Comparison of ENCODE assay signal across 21 cellular contexts in the genomic region with DNA sequence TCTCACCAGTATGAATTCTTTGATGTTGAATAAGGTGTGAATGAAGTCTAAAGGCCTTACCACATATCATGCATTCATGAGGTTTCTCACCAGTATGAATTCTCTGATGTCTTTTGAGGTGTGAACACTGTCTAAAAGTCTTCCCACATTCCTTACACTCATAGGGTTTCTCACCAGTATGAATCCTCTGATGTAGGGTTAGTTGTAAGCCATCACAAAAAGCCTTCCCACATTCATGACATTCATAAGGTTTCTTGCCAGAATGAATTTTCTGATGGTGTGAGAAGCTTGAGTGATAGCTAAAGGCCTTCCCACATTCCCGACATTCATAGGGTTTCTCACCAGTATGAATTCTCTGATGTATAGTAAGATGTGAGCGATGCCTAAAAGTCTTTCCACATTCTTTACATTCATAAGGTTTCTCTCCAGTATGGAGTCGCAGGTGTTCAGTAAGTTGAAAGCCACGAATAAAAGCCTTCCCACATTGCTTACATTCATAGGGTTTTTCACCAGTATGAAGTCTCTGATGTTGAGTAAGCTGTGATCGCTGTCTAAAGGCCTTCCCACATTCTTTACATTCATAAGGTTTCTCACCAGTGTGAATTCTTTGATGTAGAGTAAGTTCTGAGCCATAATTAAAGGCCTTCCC. TPM values are rescaled to one million over a fixed set of nuclear protein-coding genes. Genes with fewer than 3 reads are reported as not detected.
A peak's percentile ranks its signal among the peaks of the same experiment; 100 is the strongest.
DNase-seq lines count a peak whose midpoint lies in the region; ATAC-seq, FAIRE-seq and TF ChIP-seq lines count a peak whose summit lies in the region.
"Had no signal": no experiment of that assay in that cellular context is flagged by ENCODE, and none has a peak within 500 bp of the region (broad histone marks: within the 10 kb centered on the region; RNA-seq: fewer than 3 reads in every experiment).

No MANE protein-coding gene starts in this region.

- no peaks in the 10 kb centered on the region for H3K79me2 ChIP-seq in HepG2 (ENCODE audit: insufficient read depth, low read length)

- peaks cover 45 to 70% of the 10 kb centered on the region in 2 donors for H3K9me3 Mint-ChIP-seq in stimulated activated naive CD8-positive, alpha-beta T cell treated with anti-CD3 and anti-CD28 coated beads, Interleukin-15, amount 100 ng/mL, for 72 hours

- no peaks in the 10 kb centered on the region for H3K27me3 ChIP-seq in HepG2 (ENCODE audit: control insufficient read depth in 1 of 2, insufficient read depth in 2 of 2, low read length in 2 of 2)
- H3K27me3 ChIP-seq in right lobe of liver: no peaks in the 10 kb centered on the region
- no peaks in the 10 kb centered on the region for H3K27me3 ChIP-seq in A673 (replicated peaks; ENCODE audit: insufficient read depth, low read depth, low read length, poor library complexity)
- H3K27me3 ChIP-seq: neutrophil, right atrium auricular region, SJSA1, transverse colon had no signal

- H3K9ac ChIP-seq in HepG2 (ENCODE audit: insufficient read depth, low read depth, low read length): no peak overlapping the region

- no peaks in the 10 kb centered on the region for H3K4me1 ChIP-seq in HepG2 (ENCODE audit: insufficient read depth, low read length)
- no peaks in the 10 kb centered on the region for H3K4me1 ChIP-seq in right lobe of liver
- H3K4me1 ChIP-seq in A673 (ENCODE audit: insufficient read depth, low read length, poor library complexity, severe bottlenecking): no peaks in the 10 kb centered on the region
- H3K4me1 ChIP-seq: right atrium auricular region, SJSA1, transverse colon had no signal

- POLR2A ChIA-PET in HepG2 (lab: Yijun Ruan, JAX): no interaction called here
- POLR2A ChIA-PET in A673 (lab: Charles Lee; ENCODE audit: low non-redundant PET): no interaction called here

- H3K4me2 ChIP-seq in HepG2 (ENCODE audit: low read depth, low read length): no peak overlapping the region

- WGBS in HepG2 (ENCODE audit: low lambda C conversion rate): 94% methylated on average over 5 of the region's 5 CpGs
- WGBS in right lobe of liver (ENCODE audit: insufficient coverage, low coverage, low lambda C conversion rate, missing lambda C conversion rate): 97% methylated on average over 5 of the region's 5 CpGs

- DNase-seq in HepG2 (ENCODE audit: low spot score) (no peak), right lobe of liver (no peak), astrocyte of the spinal cord (ENCODE audit: low read depth, low spot score) (peak; percentile 10), fibroblast of peridontal ligament (ENCODE audit: extremely low read depth) (peak; percentile 1), NCI-H1417 treated with DMSO at 0.1 percent for 48 hours (lab: John Stamatoyannopoulos, UW) (no peak), A673 (ENCODE audit: low spot score) (no peak)
- no peak for DNase-seq in stimulated activated naive CD8-positive, alpha-beta T cell treated with anti-CD3 and anti-CD28 coated beads, Interleukin-15, amount 100 ng/mL, for 72 hours
- DNase-seq in activated CD8-positive, alpha-beta memory T cell treated with anti-CD3 and anti-CD28 coated beads for 24 hours: no peak
- DNase-seq: activated naive CD8-positive, alpha-beta T cell treated with anti-CD3 and anti-CD28 coated beads for 36 hours; islet precursor cell; MV-4-11; T-helper 2 cell; transverse colon had no signal

- no peak for TF ChIP-seq CTCF in HepG2 (CRISPR knock-in tag; IDR thresholded peaks at IDR 0.05)
- TF ChIP-seq CTCF in right lobe of liver (IDR thresholded peaks at IDR 0.05): no peak
- TF ChIP-seq CTCF in astrocyte of the spinal cord (IDR thresholded peaks at IDR 0.05; ENCODE audit: low read depth, low read length): no peak
- TF ChIP-seq CTCF in A673 (conservative IDR thresholded peaks at IDR 0.05; ENCODE audit: low read depth, low read length): no peak

- in situ Hi-C loops in HepG2 (cut with HindIII; ENCODE audit: extremely low pct_ligation_motif_present, low pct_unique_long_range_greater_than_20kb) (no loop called here), astrocyte of the spinal cord (cut with HindIII; ENCODE audit: low sequenced_read_pairs) (no loop called here)

- H3K4me1 Mint-ChIP-seq in stimulated activated naive CD8-positive, alpha-beta T cell treated with anti-CD3 and anti-CD28 coated beads, Interleukin-15, amount 100 ng/mL, for 72 hours: no peaks in the 10 kb centered on the region
- H3K4me1 Mint-ChIP-seq: activated naive CD8-positive, alpha-beta T cell treated with anti-CD3 and anti-CD28 coated beads for 36 hours; stimulated activated memory B cell treated with anti-CD40 and anti-IgM and Interleukin-4, amounts not matched to agents 10 μg/mL and 1 μg/mL and 100 μg/mL, for 72 hours had no signal

- H3K27ac Mint-ChIP-seq in stimulated activated naive CD8-positive, alpha-beta T cell treated with anti-CD3 and anti-CD28 coated beads, Interleukin-15, amount 100 ng/mL, for 72 hours: no peak overlapping the region
- H3K27ac Mint-ChIP-seq: activated naive CD8-positive, alpha-beta T cell treated with anti-CD3 and anti-CD28 coated beads for 36 hours; activated T-helper 1 cell treated with anti-CD3 and anti-CD28 coated beads, Interleukin-12 subunit alpha, Interleukin-12 subunit beta, Interleukin-2, Interleukin-4 antibody, amounts not matched to agents 30 ng/mL and 10 ng/mL and 1 ng/mL, durations not matched to agents 14 hours and 24 hours and 36 hours; stimulated activated memory B cell treated with anti-CD40 and anti-IgM and Interleukin-4, amounts not matched to agents 10 μg/mL and 1 μg/mL and 100 μg/mL, for 72 hours had no signal

- CTCF ChIA-PET in HepG2 (lab: Yijun Ruan, JAX; ENCODE audit: low intra/inter-chr PET ratio, low total read pairs): no interaction called here
- CTCF ChIA-PET in A673 (lab: Charles Lee): no interaction called here

- H3K4me3 ChIP-seq in HepG2 (replicated peaks in 1 of 3; ENCODE audit: insufficient read depth in 1 of 3, low read depth in 2 of 3, low read length in 3 of 3): no peak overlapping the region
- no peak overlapping the region for H3K4me3 ChIP-seq in right lobe of liver
- no peak overlapping the region for H3K4me3 ChIP-seq in astrocyte of the spinal cord (ENCODE audit: low read depth, low read length)
- H3K4me3 ChIP-seq in A673 (ENCODE audit: low read depth, low read length, poor library complexity, severe bottlenecking): no peak overlapping the region
- H3K4me3 ChIP-seq: right atrium auricular region, SJSA1, transverse colon had no signal

- no peak for TF ChIP-seq POLR2A in HepG2 (IDR thresholded peaks at IDR 0.05; ENCODE audit: insufficient read depth in 1 of 2, low read depth in 2 of 2, low read length in 2 of 2)
- no peak for TF ChIP-seq POLR2A in right lobe of liver (IDR thresholded peaks at IDR 0.05)

- no peaks in the 10 kb centered on the region for H4K20me1 ChIP-seq in HepG2 (ENCODE audit: insufficient read depth, low read length)

- H3K27ac ChIP-seq in HepG2 (ENCODE audit: extremely low read length, insufficient read depth, low read length) (no peak overlapping the region), right lobe of liver (no peak overlapping the region), A673 (ENCODE audit: low read depth, low read length, poor library complexity, severe bottlenecking) (no peak overlapping the region)
- H3K27ac ChIP-seq: C4-2B, neutrophil, right atrium auricular region, SJSA1, transverse colon had no signal

- ATAC-seq in HepG2: no peak
- no peak for ATAC-seq in right lobe of liver
- ATAC-seq in stimulated activated naive CD8-positive, alpha-beta T cell treated with anti-CD3 and anti-CD28 coated beads, Interleukin-15, amount 100 ng/mL, for 72 hours: no peak
- ATAC-seq: stimulated activated memory B cell treated with anti-CD40 and anti-IgM and Interleukin-4, amounts not matched to agents 10 μg/mL and 1 μg/mL and 100 μg/mL, for 72 hours had no signal

- intact Hi-C loops in HepG2 (cut with micrococcal nuclease; ENCODE audit: unreplicated experiment): no loop called here
- intact Hi-C loops in right lobe of liver (cut with DNase I): no loop called here
- intact Hi-C loops in A673 (cut with micrococcal nuclease; ENCODE audit: unreplicated experiment): no loop called here

- TF ChIP-seq EP300 in HepG2 (IDR thresholded peaks at IDR 0.05; ENCODE audit: low read depth in 2 of 2, low read length in 2 of 2): no peak
- TF ChIP-seq EP300 in HepG2 (CRISPR knock-in tag; IDR thresholded peaks at IDR 0.05; ENCODE audit: borderline replicate concordance): no peak

- peaks cover 93% of the 10 kb centered on the region for H3K9me3 ChIP-seq in HepG2 (ENCODE audit: low read length)
- peaks cover 0 to 79% (median 48%) of the 10 kb centered on the region in 4 donors for H3K9me3 ChIP-seq in right lobe of liver
- H3K9me3 ChIP-seq in A673 (ENCODE audit: low read depth, low read length, poor library complexity, severe bottlenecking): peaks cover 87% of the 10 kb centered on the region

- BruUV-seq in HepG2 (replicated peaks; lab: Mats Ljungman, UMichigan) (no TSS peak), A673 (replicated peaks; lab: Mats Ljungman, UMichigan) (no TSS peak)

- no peak for TF ChIP-seq RAD21 in HepG2 (CRISPR knock-in tag; IDR thresholded peaks at IDR 0.05)

- no peak overlapping the region for H3K4me3 Mint-ChIP-seq in stimulated activated naive CD8-positive, alpha-beta T cell treated with anti-CD3 and anti-CD28 coated beads, Interleukin-15, amount 100 ng/mL, for 72 hours
- H3K4me3 Mint-ChIP-seq: activated naive CD8-positive, alpha-beta T cell treated with anti-CD3 and anti-CD28 coated beads for 36 hours; activated T-helper 1 cell treated with anti-CD3 and anti-CD28 coated beads, Interleukin-12 subunit alpha, Interleukin-12 subunit beta, Interleukin-2, Interleukin-4 antibody, amounts not matched to agents 30 ng/mL and 10 ng/mL and 1 ng/mL, durations not matched to agents 14 hours and 24 hours and 36 hours; stimulated activated memory B cell treated with anti-CD40 and anti-IgM and Interleukin-4, amounts not matched to agents 10 μg/mL and 1 μg/mL and 100 μg/mL, for 72 hours had no signal

- H3K36me3 ChIP-seq in HepG2 (replicated peaks in 1 of 2; ENCODE audit: control insufficient read depth in 1 of 2, insufficient read depth in 2 of 2, low read length in 2 of 2): no peaks in the 10 kb centered on the region; a peak in 2 of 5 replicates
- peaks cover 0 to 2% (median 0%) of the 10 kb centered on the region in 4 donors for H3K36me3 ChIP-seq in right lobe of liver
- peaks cover 5% of the 10 kb centered on the region for H3K36me3 ChIP-seq in A673 (ENCODE audit: insufficient read depth, low read length, poor library complexity, severe bottlenecking)
- H3K36me3 ChIP-seq: neutrophil had no signal

- no peaks in the 10 kb centered on the region for H3K27me3 Mint-ChIP-seq in stimulated activated naive CD8-positive, alpha-beta T cell treated with anti-CD3 and anti-CD28 coated beads, Interleukin-15, amount 100 ng/mL, for 72 hours
- H3K27me3 Mint-ChIP-seq: activated naive CD8-positive, alpha-beta T cell treated with anti-CD3 and anti-CD28 coated beads for 36 hours; stimulated activated memory B cell treated with anti-CD40 and anti-IgM and Interleukin-4, amounts not matched to agents 10 μg/mL and 1 μg/mL and 100 μg/mL, for 72 hours had no signal

- H2AFZ ChIP-seq in HepG2 (ENCODE audit: low read length): no peak overlapping the region

- FAIRE-seq in HepG2 (lab: Jason Lieb, UNC): no peak
- FAIRE-seq: bronchial epithelial cell, GM18507 had no signal

RNA-seq across cellular contexts. Expression of a gene that starts 27.7 kb away (rescaled TPM):
- 2.4 and 3.2 TPM in 2 replicates for total RNA-seq in HepG2 (2016; rRNA removed; fragmentation: Illumina TruSeq; extraction: Trizol)
- 1.0 and 2.3 TPM in 2 replicates for total RNA-seq in HepG2 (2016; cell fraction: cytosol; rRNA removed; fragmentation: Illumina TruSeq; extraction: Trizol; ENCODE audit: low read depth)
- 3.8 and 5.1 TPM in 2 replicates for total RNA-seq in HepG2 (2016; cell fraction: insoluble cytoplasmic fraction; rRNA removed; fragmentation: Illumina TruSeq; extraction: Trizol)
- 4.0 and 5.2 TPM in 2 replicates for total RNA-seq in HepG2 (2016; cell fraction: membrane; rRNA removed; fragmentation: Illumina TruSeq; extraction: Trizol)
- 7.3 and 7.4 TPM in 2 replicates for total RNA-seq in HepG2 (2016; cell fraction: nucleus; rRNA removed; fragmentation: Illumina TruSeq; extraction: Trizol)
- polyA plus RNA-seq in HepG2 (2011; rRNA removed): 1.6 and 1.7 TPM in 2 replicates
- 0.50 and 1.3 TPM in 2 replicates for polyA plus RNA-seq in HepG2 (2011; cell fraction: cytosol; rRNA removed)
- polyA plus RNA-seq in HepG2 (2011; cell fraction: nucleus; rRNA removed): 2.7 and 3.5 TPM in 2 replicates
- 1.8 and 3.9 TPM in 2 replicates for polyA plus RNA-seq in HepG2 (2012)
- 0.23 and 0.26 TPM in 2 replicates for polyA plus RNA-seq in HepG2 (2016; cell fraction: cytosol; fragmentation: Illumina TruSeq; extraction: Trizol; ENCODE audit: low read depth)
- 2.1 and 2.8 TPM in 2 replicates for polyA plus RNA-seq in HepG2 (2016; cell fraction: insoluble cytoplasmic fraction; fragmentation: Illumina TruSeq; extraction: Trizol; ENCODE audit: low read depth)
- polyA plus RNA-seq in HepG2 (2016; cell fraction: membrane; fragmentation: Illumina TruSeq; extraction: Trizol; ENCODE audit: low read depth): 0.72 and 0.94 TPM in 2 replicates
- polyA plus RNA-seq in HepG2 (2016; cell fraction: nucleus; fragmentation: Illumina TruSeq; extraction: Trizol; ENCODE audit: insufficient read depth, low read depth): 9.3 and 9.6 TPM in 2 replicates
- polyA minus RNA-seq in HepG2 (2011; rRNA and poly(A)+ RNA removed; ENCODE audit: low replicate concordance): 0.12 and 0.89 TPM in 2 replicates
- 1.5 and 2.5 TPM in 2 replicates for polyA minus RNA-seq in HepG2 (2011; cell fraction: cytosol; rRNA and poly(A)+ RNA removed)
- polyA minus RNA-seq in HepG2 (2011; cell fraction: nucleus; rRNA and poly(A)+ RNA removed): 8.4 and 12.9 TPM in 2 replicates
- total RNA-seq in right lobe of liver: 1 to 10 TPM; 1.1 to 5.2 (median 2.5) TPM
- total RNA-seq in A673 (2021): 5.5 and 5.6 TPM in 2 replicates

RNA-seq across cellular contexts. Expression of a gene that starts 33.9 kb away (rescaled TPM):
- 6.3 and 6.8 TPM in 2 replicates for total RNA-seq in HepG2 (2016; rRNA removed; fragmentation: Illumina TruSeq; extraction: Trizol)
- 4.0 and 4.6 TPM in 2 replicates for total RNA-seq in HepG2 (2016; cell fraction: cytosol; rRNA removed; fragmentation: Illumina TruSeq; extraction: Trizol; ENCODE audit: low read depth)
- 6.7 and 7.1 TPM in 2 replicates for total RNA-seq in HepG2 (2016; cell fraction: insoluble cytoplasmic fraction; rRNA removed; fragmentation: Illumina TruSeq; extraction: Trizol)
- total RNA-seq in HepG2 (2016; cell fraction: membrane; rRNA removed; fragmentation: Illumina TruSeq; extraction: Trizol): 6.5 and 7.0 TPM in 2 replicates
- total RNA-seq in HepG2 (2016; cell fraction: nucleus; rRNA removed; fragmentation: Illumina TruSeq; extraction: Trizol): 6.5 and 9.0 TPM in 2 replicates
- polyA plus RNA-seq in HepG2 (2011; rRNA removed): 2.3 and 3.1 TPM in 2 replicates
- polyA plus RNA-seq in HepG2 (2011; cell fraction: cytosol; rRNA removed): 1.2 and 1.5 TPM in 2 replicates
- polyA plus RNA-seq in HepG2 (2011; cell fraction: nucleus; rRNA removed): 7.3 and 14.2 TPM in 2 replicates
- 4.4 and 6.3 TPM in 2 replicates for polyA plus RNA-seq in HepG2 (2012)
- 0.36 and 0.37 TPM in 2 replicates for polyA plus RNA-seq in HepG2 (2016; cell fraction: cytosol; fragmentation: Illumina TruSeq; extraction: Trizol; ENCODE audit: low read depth)
- 3.8 and 4.0 TPM in 2 replicates for polyA plus RNA-seq in HepG2 (2016; cell fraction: insoluble cytoplasmic fraction; fragmentation: Illumina TruSeq; extraction: Trizol; ENCODE audit: low read depth)
- 1.2 TPM in 2 replicates for polyA plus RNA-seq in HepG2 (2016; cell fraction: membrane; fragmentation: Illumina TruSeq; extraction: Trizol; ENCODE audit: low read depth)
- polyA plus RNA-seq in HepG2 (2016; cell fraction: nucleus; fragmentation: Illumina TruSeq; extraction: Trizol; ENCODE audit: insufficient read depth, low read depth): 10.3 and 11.5 TPM in 2 replicates
- 2.3 TPM in 1 of 2 replicates, not detected in the other for polyA minus RNA-seq in HepG2 (2011; rRNA and poly(A)+ RNA removed; ENCODE audit: low replicate concordance)
- polyA minus RNA-seq in HepG2 (2011; cell fraction: cytosol; rRNA and poly(A)+ RNA removed): 2.8 and 2.9 TPM in 2 replicates
- polyA minus RNA-seq in HepG2 (2011; cell fraction: nucleus; rRNA and poly(A)+ RNA removed): 18.3 and 27.1 TPM in 2 replicates
- total RNA-seq in right lobe of liver: 1 to 10 TPM in 5 of 6 experiments, under 1 TPM in 1; 0.86 to 3.0 (median 1.5) TPM
- 17.2 and 17.3 TPM in 2 replicates for total RNA-seq in A673 (2021)

RNA-seq across cellular contexts. Expression of a gene that starts 48.4 kb away (rescaled TPM):
- total RNA-seq in HepG2 (2016; rRNA removed; fragmentation: Illumina TruSeq; extraction: Trizol) (6.8 and 9.3 TPM in 2 replicates), right lobe of liver (1 to 10 TPM; 1.1 to 3.4 (median 2.0) TPM), A673 (2021) (9.6 and 9.9 TPM in 2 replicates)
- 3.5 and 5.8 TPM in 2 replicates for total RNA-seq in HepG2 (2016; cell fraction: cytosol; rRNA removed; fragmentation: Illumina TruSeq; extraction: Trizol; ENCODE audit: low read depth)
- total RNA-seq in HepG2 (2016; cell fraction: insoluble cytoplasmic fraction; rRNA removed; fragmentation: Illumina TruSeq; extraction: Trizol): 7.9 and 8.5 TPM in 2 replicates
- total RNA-seq in HepG2 (2016; cell fraction: membrane; rRNA removed; fragmentation: Illumina TruSeq; extraction: Trizol): 5.0 and 7.0 TPM in 2 replicates
- total RNA-seq in HepG2 (2016; cell fraction: nucleus; rRNA removed; fragmentation: Illumina TruSeq; extraction: Trizol): 7.0 and 10.6 TPM in 2 replicates
- 3.1 and 3.4 TPM in 2 replicates for polyA plus RNA-seq in HepG2 (2011; rRNA removed)
- 1.6 and 2.2 TPM in 2 replicates for polyA plus RNA-seq in HepG2 (2011; cell fraction: cytosol; rRNA removed)
- 4.2 and 7.0 TPM in 2 replicates for polyA plus RNA-seq in HepG2 (2011; cell fraction: nucleus; rRNA removed)
- 3.5 and 5.4 TPM in 2 replicates for polyA plus RNA-seq in HepG2 (2012)
- polyA plus RNA-seq in HepG2 (2016; cell fraction: cytosol; fragmentation: Illumina TruSeq; extraction: Trizol; ENCODE audit: low read depth): 4.5 and 4.9 TPM in 2 replicates
- polyA plus RNA-seq in HepG2 (2016; cell fraction: insoluble cytoplasmic fraction; fragmentation: Illumina TruSeq; extraction: Trizol; ENCODE audit: low read depth): 5.8 and 6.0 TPM in 2 replicates
- 2.6 and 2.7 TPM in 2 replicates for polyA plus RNA-seq in HepG2 (2016; cell fraction: membrane; fragmentation: Illumina TruSeq; extraction: Trizol; ENCODE audit: low read depth)
- 9.6 and 10.3 TPM in 2 replicates for polyA plus RNA-seq in HepG2 (2016; cell fraction: nucleus; fragmentation: Illumina TruSeq; extraction: Trizol; ENCODE audit: insufficient read depth, low read depth)
- 0.48 and 5.5 TPM in 2 replicates for polyA minus RNA-seq in HepG2 (2011; rRNA and poly(A)+ RNA removed; ENCODE audit: low replicate concordance)
- polyA minus RNA-seq in HepG2 (2011; cell fraction: cytosol; rRNA and poly(A)+ RNA removed): 0.62 and 2.4 TPM in 2 replicates
- 10.4 and 15.2 TPM in 2 replicates for polyA minus RNA-seq in HepG2 (2011; cell fraction: nucleus; rRNA and poly(A)+ RNA removed)

Comparison
In these comparisons a context has a peak if more than half of its experiments do, and no peak if none do; other contexts are left out.
1. DNase-seq: peak in astrocyte of the spinal cord (single experiment) and fibroblast of peridontal ligament (single experiment); none in HepG2 (single experiment), right lobe of liver (0 of 3), NCI-H1417 treated with DMSO at 0.1 percent for 48 hours (single experiment), stimulated activated naive CD8-positive, alpha-beta T cell treated with anti-CD3 and anti-CD28 coated beads, Interleukin-15, amount 100 ng/mL, for 72 hours (0 of 2), activated CD8-positive, alpha-beta memory T cell treated with anti-CD3 and anti-CD28 coated beads for 24 hours (single experiment) and A673 (single experiment).